13 cellular contexts compared by ENCODE assay signal in the genomic region with DNA sequence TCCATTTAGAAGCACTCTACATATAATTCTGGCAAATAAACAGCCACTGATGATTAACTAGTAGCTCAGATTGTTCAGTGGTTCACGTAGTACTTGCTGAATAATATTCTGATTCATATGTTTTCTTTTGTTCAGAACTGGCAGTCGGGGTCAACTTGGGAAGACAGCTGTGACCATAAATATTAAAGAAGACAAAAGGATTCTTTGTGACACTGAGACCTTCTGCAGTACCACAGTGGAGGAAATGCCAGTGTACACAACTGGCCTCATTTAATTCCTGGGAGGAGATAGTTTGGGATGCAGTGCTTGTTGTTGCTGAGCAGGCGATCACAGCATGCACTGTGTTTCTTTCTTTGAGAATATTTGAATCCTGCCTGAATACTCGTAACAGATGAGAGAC. TPM values are rescaled to one million over a fixed set of nuclear protein-coding genes. Genes with fewer than 3 reads are reported as not detected.
A peak's percentile ranks its signal among the peaks of the same experiment; 100 is the strongest.
DNase-seq lines count a peak whose midpoint lies in the region; ATAC-seq lines count a peak whose summit lies in the region.
"Had no signal": no experiment of that assay in that cellular context is flagged by ENCODE, and none has a peak within 500 bp of the region (broad histone marks: within the 10 kb centered on the region; RNA-seq: fewer than 3 reads in every experiment).

No MANE protein-coding gene starts in this region.

- peak; percentile 51 for DNase-seq in NCI-H2081 (lab: John Stamatoyannopoulos, UW)
- DNase-seq in NCI-H2081 treated with DMSO at 0.1 percent for 48 hours (lab: John Stamatoyannopoulos, UW): no peak
- DNase-seq in caudate nucleus (lab: John Stamatoyannopoulos, UW): peak in 36 of 61 donors; percentile 3 to 73 (median 32)
- peak; percentile 84 for DNase-seq in medulla oblongata (ENCODE audit: extremely low spot score)
- no peak for DNase-seq in activated CD4-positive, alpha-beta T cell treated with anti-CD3 and anti-CD28 coated beads, Interleukin-2, amount 50 U/mL, for 48 hours
- DNase-seq: NCI-H226, pancreas, RPMI8226 had no signal

- ATAC-seq in HG03457 (IDR thresholded peaks at IDR 0.05; ENCODE audit: unreplicated experiment) (no peak), HG03442 (IDR thresholded peaks at IDR 0.05; ENCODE audit: unreplicated experiment) (no peak)
- ATAC-seq: pancreas had no signal

- H3K27ac ChIP-seq in caudate nucleus (ENCODE audit: low read depth, low read length) (peak overlapping the region; percentile 88), temporal lobe (ENCODE audit: low read depth, low read length) (peak overlapping the region; percentile 59)
- H3K27ac ChIP-seq: 22Rv1, esophagus muscularis mucosa, pancreas had no signal

RNA-seq across cellular contexts. Expression of a gene that starts 26.6 kb away (rescaled TPM):
- 32.5 TPM for total RNA-seq in temporal lobe

Comparison
In these comparisons a context has a peak if more than half of its experiments do, and no peak if none do; other contexts are left out.
1. DNase-seq: peak in NCI-H2081 (2 of 2), caudate nucleus (36 of 61) and medulla oblongata (single experiment); none in NCI-H2081 treated with DMSO at 0.1 percent for 48 hours (single experiment) and activated CD4-positive, alpha-beta T cell treated with anti-CD3 and anti-CD28 coated beads, Interleukin-2, amount 50 U/mL, for 48 hours (0 of 2).